Comparison of ENCODE assay signal across 13 cellular contexts in genomic region chr2:238015705-238016104, GRCh38. TPM values are rescaled to one million over a fixed set of nuclear protein-coding genes. Genes with fewer than 3 reads are reported as not detected.
A peak's percentile ranks its signal among the peaks of the same experiment; 100 is the strongest.
DNase-seq lines count a peak whose midpoint lies in the region; ATAC-seq and TF ChIP-seq lines count a peak whose summit lies in the region.
"Had no signal": no experiment of that assay in that cellular context is flagged by ENCODE, and none has a peak within 500 bp of the region (broad histone marks: within the 10 kb centered on the region; RNA-seq: fewer than 3 reads in every experiment).

No MANE protein-coding gene starts in this region.

- H3K27me3 ChIP-seq in WERI-Rb-1 (ENCODE audit: insufficient read depth, low read depth, severe bottlenecking), result no peaks in the 10 kb centered on the region
- no peaks in the 10 kb centered on the region for H3K27me3 ChIP-seq in CD8-positive, alpha-beta T cell (ENCODE audit: insufficient read depth, low read length)
- H3K27me3 ChIP-seq: heart right ventricle had no signal

- no peak overlapping the region for H3K4me3 Mint-ChIP-seq in immature natural killer cell
- no peak overlapping the region for H3K4me3 Mint-ChIP-seq in CD8-positive, alpha-beta T cell
- no peak overlapping the region for H3K4me3 Mint-ChIP-seq in activated naive CD4-positive, alpha-beta T cell treated with anti-CD3 and anti-CD28 coated beads for 36 hours

- POLR2A ChIA-PET in CD8-positive, alpha-beta T cell (lab: Charles Lee), result no interaction called here

- intact Hi-C loops in CD8-positive, alpha-beta T cell (cut with DNase I, micrococcal nuclease), result loop anchor here in 1 of 2 experiments (1.0 kb wide), 1 partner anchor 92 kb away; no protein-coding TSS in a partner anchor
- intact Hi-C loops in activated naive CD4-positive, alpha-beta T cell treated with anti-CD3 and anti-CD28 coated beads for 36 hours (cut with micrococcal nuclease), result loop anchor here (1.0 kb wide), 2 partner anchors 47 to 157 kb away; no protein-coding TSS in a partner anchor

- peaks cover 56 to 78% of the 10 kb centered on the region in 2 donors for H3K4me1 Mint-ChIP-seq in immature natural killer cell
- peaks cover 8% of the 10 kb centered on the region for H3K4me1 Mint-ChIP-seq in CD8-positive, alpha-beta T cell (ENCODE audit: low read depth)
- H3K4me1 Mint-ChIP-seq in activated naive CD4-positive, alpha-beta T cell treated with anti-CD3 and anti-CD28 coated beads for 36 hours (ENCODE audit: low read depth), result peaks cover 2% of the 10 kb centered on the region

- H3K9me3 Mint-ChIP-seq in immature natural killer cell, result no peaks in the 10 kb centered on the region
- H3K9me3 Mint-ChIP-seq in CD8-positive, alpha-beta T cell, result no peaks in the 10 kb centered on the region
- no peaks in the 10 kb centered on the region for H3K9me3 Mint-ChIP-seq in activated naive CD4-positive, alpha-beta T cell treated with anti-CD3 and anti-CD28 coated beads for 36 hours

- H3K27ac ChIP-seq in WERI-Rb-1, result no peak overlapping the region
- H3K27ac ChIP-seq in CD8-positive, alpha-beta T cell (ENCODE audit: low read depth, low read length), result no peak overlapping the region
- H3K27ac ChIP-seq: heart right ventricle had no signal

- no peaks in the 10 kb centered on the region for H3K9me3 ChIP-seq in WERI-Rb-1 (ENCODE audit: severe bottlenecking)
- no peaks in the 10 kb centered on the region for H3K9me3 ChIP-seq in CD8-positive, alpha-beta T cell (ENCODE audit: low read length)
- H3K9me3 ChIP-seq: heart right ventricle had no signal

- H3K27me3 Mint-ChIP-seq in immature natural killer cell (ENCODE audit: low read depth in 3 of 3), result peaks cover 0 to 2% (median 2%) of the 10 kb centered on the region in 3 donors
- no peaks in the 10 kb centered on the region for H3K27me3 Mint-ChIP-seq in CD8-positive, alpha-beta T cell (ENCODE audit: low read depth)
- no peaks in the 10 kb centered on the region for H3K27me3 Mint-ChIP-seq in activated naive CD4-positive, alpha-beta T cell treated with anti-CD3 and anti-CD28 coated beads for 36 hours (ENCODE audit: low read depth)

- H3K36me3 ChIP-seq in WERI-Rb-1, result no peaks in the 10 kb centered on the region; the same call in none of the 2 replicates
- peaks cover 4% of the 10 kb centered on the region for H3K36me3 ChIP-seq in CD8-positive, alpha-beta T cell (ENCODE audit: insufficient read depth, low read length)

- CTCF ChIA-PET in CD8-positive, alpha-beta T cell (lab: Charles Lee), result no interaction called here
- CTCF ChIA-PET in activated naive CD4-positive, alpha-beta T cell treated with anti-CD3 and anti-CD28 coated beads for 36 hours (lab: Charles Lee), result interaction anchor here (1.1 kb wide), 1 partner anchor 48 kb away, joined by 3 read pairs; no protein-coding TSS in a partner anchor

- DNase-seq in AG10803 (ENCODE audit: low read depth) (no peak), WERI-Rb-1 (no peak), immature natural killer cell (no peak), NCI-H345 treated with DMSO at 0.1 percent for 48 hours (lab: John Stamatoyannopoulos, UW; ENCODE audit: unreplicated experiment) (no peak)
- no peak for DNase-seq in CD8-positive, alpha-beta T cell
- no peak for DNase-seq in activated naive CD4-positive, alpha-beta T cell treated with anti-CD3 and anti-CD28 coated beads for 36 hours
- DNase-seq: activated T-cell treated with anti-CD3 and anti-CD28 coated beads for 4 hours; DMS 273 treated with DMSO at 0.1 percent for 48 hours; effector memory CD4-positive, alpha-beta T cell; heart right ventricle; stimulated activated CD4-positive, alpha-beta T cell treated with anti-CD3 and anti-CD28 coated beads, Interleukin-4, amount 100 ng/mL, for 4 hours had no signal

- TF ChIP-seq CTCF in AG10803 (conservative IDR thresholded peaks at IDR 0.05; ENCODE audit: low read length) (peak; percentile 12; the same call in 1 of the 2 replicates), GM12873 (IDR thresholded peaks at IDR 0.05; ENCODE audit: insufficient read depth, low read depth, low read length, missing control alignments) (peak; percentile 15), WERI-Rb-1 (IDR thresholded peaks at IDR 0.05; ENCODE audit: low read depth, low read length) (peak; percentile 37; the same call in 1 of the 2 replicates)
- no peak for TF ChIP-seq CTCF in CD8-positive, alpha-beta T cell (IDR thresholded peaks at IDR 0.05)

- H3K36me3 Mint-ChIP-seq in immature natural killer cell, result peaks cover 12 to 34% (median 17%) of the 10 kb centered on the region in 3 donors
- peaks cover 59% of the 10 kb centered on the region for H3K36me3 Mint-ChIP-seq in CD8-positive, alpha-beta T cell
- peaks cover 8% of the 10 kb centered on the region for H3K36me3 Mint-ChIP-seq in activated naive CD4-positive, alpha-beta T cell treated with anti-CD3 and anti-CD28 coated beads for 36 hours (ENCODE audit: low read depth)

- peak overlapping the region; percentile 28 to 77 (median 70) for H3K27ac Mint-ChIP-seq in immature natural killer cell
- H3K27ac Mint-ChIP-seq in CD8-positive, alpha-beta T cell, result no peak overlapping the region
- no peak overlapping the region for H3K27ac Mint-ChIP-seq in activated naive CD4-positive, alpha-beta T cell treated with anti-CD3 and anti-CD28 coated beads for 36 hours

- H3K4me1 ChIP-seq in CD8-positive, alpha-beta T cell (ENCODE audit: insufficient read depth, low read length), result no peaks in the 10 kb centered on the region

- no peak overlapping the region for H3K4me3 ChIP-seq in AG10803 (ENCODE audit: low read length)
- no peak overlapping the region for H3K4me3 ChIP-seq in WERI-Rb-1 (ENCODE audit: low read depth, low read length)
- H3K4me3 ChIP-seq in CD8-positive, alpha-beta T cell (ENCODE audit: low read depth, low read length), result no peak overlapping the region
- H3K4me3 ChIP-seq: heart right ventricle had no signal

- no peak for ATAC-seq in CD8-positive, alpha-beta T cell
- ATAC-seq in GM19023 (IDR thresholded peaks at IDR 0.05; ENCODE audit: unreplicated experiment), result no peak

RNA-seq across cellular contexts. Expression of gene SCLY, which starts 45.1 kb away (rescaled TPM):
- polyA plus RNA-seq in immature natural killer cell, result 10 to 100 TPM; 12.1 to 15.8 (median 12.8) TPM
- total RNA-seq in CD8-positive, alpha-beta T cell, result 10 to 100 TPM in 1 of 2 experiments, 1 to 10 TPM in 1; 5.8 to 11.8 TPM
- 10 to 100 TPM; 46.4 to 46.7 TPM for total RNA-seq in activated naive CD4-positive, alpha-beta T cell treated with anti-CD3 and anti-CD28 coated beads for 36 hours

RNA-seq across cellular contexts. Expression of gene UBE2F, which starts 48.9 kb away (rescaled TPM):
- 100 to 1,000 TPM; 274 to 339 (median 323) TPM for polyA plus RNA-seq in immature natural killer cell
- 10 to 100 TPM; 16.5 to 18.4 TPM for total RNA-seq in CD8-positive, alpha-beta T cell
- 10 to 100 TPM; 43.4 to 45.5 TPM for total RNA-seq in activated naive CD4-positive, alpha-beta T cell treated with anti-CD3 and anti-CD28 coated beads for 36 hours

Comparison
In these comparisons a context has a peak if more than half of its experiments do, and no peak if none do; other contexts are left out.
1. H3K27ac Mint-ChIP-seq: peak in immature natural killer cell (6 of 6); none in CD8-positive, alpha-beta T cell (single experiment) and activated naive CD4-positive, alpha-beta T cell treated with anti-CD3 and anti-CD28 coated beads for 36 hours (single experiment).